ENCODE assay signal across 19 cellular contexts in genomic region chr9:81717747-81718077, GRCh38. TPM values are rescaled to one million over a fixed set of nuclear protein-coding genes. Genes with fewer than 3 reads are reported as not detected.
DNase-seq lines count a peak whose midpoint lies in the region; TF ChIP-seq lines count a peak whose summit lies in the region.
"Had no signal": no experiment of that assay in that cellular context is flagged by ENCODE, and none has a peak within 500 bp of the region (broad histone marks: within the 10 kb centered on the region; RNA-seq: fewer than 3 reads in every experiment).

No MANE protein-coding gene starts in this region.

- peaks cover 29% of the 10 kb centered on the region for H3F3A ChIP-seq in PC-9 (ENCODE audit: insufficient read depth, low read depth)

- CTCF ChIA-PET in PC-9 (lab: Charles Lee): no interaction called here

- BruUV-seq in PC-9 (replicated peaks; lab: Mats Ljungman, UMichigan): no TSS peak

- no peak overlapping the region for H2BK15ac ChIP-seq in mesendoderm (replicated peaks; ENCODE audit: low read depth)

- peak; percentile 74 for DNase-seq in NCI-H748 (lab: John Stamatoyannopoulos, UW; ENCODE audit: unreplicated experiment)
- DNase-seq in NCI-H748 treated with DMSO at 0.1 percent for 48 hours (lab: John Stamatoyannopoulos, UW): no peak
- peak in 1 of 2 experiments; percentile 90 for DNase-seq in PC-9
- DNase-seq in mesendoderm: peak; percentile 48
- DNase-seq in activated T-cell treated with anti-CD3 and anti-CD28 coated beads, Interleukin-2, amount 50 U/mL, for 1 hour: no peak
- DNase-seq in activated CD4-positive, CD25-positive, alpha-beta regulatory T cell (lab: John Stamatoyannopoulos, UW): no peak
- DNase-seq in NCI-H187 (lab: John Stamatoyannopoulos, UW): no peak
- no peak for DNase-seq in amniotic stem cell (lab: John Stamatoyannopoulos, UW)
- DNase-seq: activated CD4-positive, alpha-beta T cell treated with anti-CD3 and anti-CD28 coated beads for 4 hours; activated CD8-positive, alpha-beta memory T cell treated with anti-CD3 and anti-CD28 coated beads, Interleukin-2, amount 10 ng/mL, durations not matched to agents 7 days and 5 days; foreskin fibroblast; HCEC 1CT; islet precursor cell; retina; SHP77 treated with DMSO at 0.1 percent for 48 hours; stimulated activated CD4-positive, alpha-beta T cell treated with anti-CD3 and anti-CD28 coated beads, Interleukin-4, amount 100 ng/mL, for 4 hours; stimulated activated naive CD8-positive, alpha-beta T cell treated with anti-CD3 and anti-CD28 coated beads, Interleukin-15, amount 100 ng/mL, for 72 hours; transverse colon had no signal

- no peak overlapping the region for H3K9ac ChIP-seq in mesendoderm (ENCODE audit: low read length)
- H3K9ac ChIP-seq: BLaER1 treated with 17β-estradiol and CSF1 and Interleukin-3, amounts not matched to agents 10 nM and 100 nM had no signal

- H3K79me1 ChIP-seq in mesendoderm (ENCODE audit: low read length): no peaks in the 10 kb centered on the region

- intact Hi-C loops in PC-9 (cut with micrococcal nuclease; ENCODE audit: unreplicated experiment): no loop called here

- no peak overlapping the region for H4K5ac ChIP-seq in mesendoderm (ENCODE audit: low read length)

- H3K79me2 ChIP-seq in PC-9 (ENCODE audit: low read depth) (no peaks in the 10 kb centered on the region), mesendoderm (ENCODE audit: control insufficient read depth, insufficient read depth, low read length) (no peaks in the 10 kb centered on the region)

- H4K20me1 ChIP-seq in PC-9 (ENCODE audit: insufficient read depth): no peaks in the 10 kb centered on the region
- H4K20me1 ChIP-seq: BLaER1 treated with 17β-estradiol and CSF1 and Interleukin-3, amounts not matched to agents 10 nM and 100 nM had no signal

- H3K9me2 ChIP-seq in PC-9 (ENCODE audit: insufficient read depth): no peaks in the 10 kb centered on the region

- no peak overlapping the region for H3K4ac ChIP-seq in mesendoderm (ENCODE audit: low read depth, low read length)

- H3K4me1 ChIP-seq in PC-9 (replicated peaks; ENCODE audit: insufficient read depth): peaks cover 41% of the 10 kb centered on the region
- peaks cover 4% of the 10 kb centered on the region for H3K4me1 ChIP-seq in mesendoderm (ENCODE audit: control insufficient read depth, low read depth, low read length)
- H3K4me1 ChIP-seq: BLaER1 treated with 17β-estradiol and CSF1 and Interleukin-3, amounts not matched to agents 10 nM and 100 nM had no signal

- H2AK5ac ChIP-seq in mesendoderm (ENCODE audit: low read length): no peak overlapping the region

- H3K4me3 ChIP-seq in PC-9: no peak overlapping the region
- no peak overlapping the region for H3K4me3 ChIP-seq in mesendoderm (ENCODE audit: low read length)
- H3K4me3 ChIP-seq: BLaER1 treated with 17β-estradiol and CSF1 and Interleukin-3, amounts not matched to agents 10 nM and 100 nM; transverse colon had no signal

- no peaks in the 10 kb centered on the region for H3K9me3 ChIP-seq in PC-9 (ENCODE audit: insufficient read depth, low read depth)
- H3K9me3 ChIP-seq: BLaER1 treated with 17β-estradiol and CSF1 and Interleukin-3, amounts not matched to agents 10 nM and 100 nM; transverse colon had no signal

- H3K36me3 ChIP-seq in PC-9 (ENCODE audit: low read depth): no peaks in the 10 kb centered on the region
- H3K36me3 ChIP-seq in mesendoderm (ENCODE audit: control insufficient read depth, insufficient read depth, low read length): no peaks in the 10 kb centered on the region
- H3K36me3 ChIP-seq: BLaER1 treated with 17β-estradiol and CSF1 and Interleukin-3, amounts not matched to agents 10 nM and 100 nM; transverse colon had no signal

- H3K56ac ChIP-seq in mesendoderm (ENCODE audit: low read length): no peak overlapping the region

- H3K27me3 ChIP-seq in PC-9 (ENCODE audit: insufficient read depth, low read depth) (no peaks in the 10 kb centered on the region), mesendoderm (ENCODE audit: insufficient read depth, low read length, poor library complexity) (no peaks in the 10 kb centered on the region)
- H3K27me3 ChIP-seq: BLaER1 treated with 17β-estradiol and CSF1 and Interleukin-3, amounts not matched to agents 10 nM and 100 nM; transverse colon had no signal

- TF ChIP-seq CTCF in PC-9 (conservative IDR thresholded peaks at IDR 0.05): no peak

- no peak overlapping the region for H2BK5ac ChIP-seq in mesendoderm (ENCODE audit: low read length)

- no peak overlapping the region for H3K4me2 ChIP-seq in PC-9
- H3K4me2 ChIP-seq in mesendoderm (ENCODE audit: low read length): no peak overlapping the region
- H3K4me2 ChIP-seq: BLaER1 treated with 17β-estradiol and CSF1 and Interleukin-3, amounts not matched to agents 10 nM and 100 nM had no signal

- H3K27ac ChIP-seq in PC-9 (peak overlapping the region; percentile 18; the same call in 1 of the 2 replicates), mesendoderm (ENCODE audit: low read depth, low read length) (no peak overlapping the region)
- H3K27ac ChIP-seq: BLaER1 treated with 17β-estradiol and CSF1 and Interleukin-3, amounts not matched to agents 10 nM and 100 nM had no signal

- no peak overlapping the region for H2BK120ac ChIP-seq in mesendoderm (ENCODE audit: low read depth, low read length)

- H3K18ac ChIP-seq in mesendoderm (ENCODE audit: low read length): no peak overlapping the region

- POLR2A ChIA-PET in PC-9 (lab: Charles Lee; ENCODE audit: unreplicated experiment): interaction anchor here (0.7 kb wide), 1 partner anchor 22 kb away, joined by 3 read pairs; no protein-coding TSS in a partner anchor

- no peak overlapping the region for H2AFZ ChIP-seq in PC-9

- no peak overlapping the region for H4K8ac ChIP-seq in mesendoderm (ENCODE audit: low read depth, low read length)

- H3K23ac ChIP-seq in mesendoderm (ENCODE audit: low read length): no peak overlapping the region

RNA-seq across cellular contexts. Expression of gene TLE1, which starts 28.4 kb away (rescaled TPM):
- 69.9 and 80.9 TPM in 2 replicates for total RNA-seq in PC-9 (2021)
- 35.4 TPM for polyA plus RNA-seq in mesendoderm (2013, experiment 1 of 2)
- 37.2 TPM for polyA plus RNA-seq in mesendoderm (2013, experiment 2 of 2)

Comparison
In these comparisons a context has a peak if more than half of its experiments do, and no peak if none do; other contexts are left out.
1. DNase-seq: peak in NCI-H748 (single experiment) and mesendoderm (single experiment); none in NCI-H748 treated with DMSO at 0.1 percent for 48 hours (single experiment), activated T-cell treated with anti-CD3 and anti-CD28 coated beads, Interleukin-2, amount 50 U/mL, for 1 hour (single experiment), activated CD4-positive, CD25-positive, alpha-beta regulatory T cell (0 of 4), NCI-H187 (0 of 2) and amniotic stem cell (single experiment).